In genomic region chr11:36511062-36511461, GRCh38 we compare ENCODE assay signal across 8 cellular contexts. TPM values are rescaled to one million over a fixed set of nuclear protein-coding genes. Genes with fewer than 3 reads are reported as not detected.
DNase-seq lines count a peak whose midpoint lies in the region; ATAC-seq and TF ChIP-seq lines count a peak whose summit lies in the region.
"Not testable (repeated sequence)": the region's sequence is repeated elsewhere in the genome, so short reads cannot be mapped to it uniquely, and the experiment has no call there.

No MANE protein-coding gene starts in this region.

- not testable (repeated sequence) for TF ChIP-seq RAD21 in neural cell (conservative IDR thresholded peaks at IDR 0.05)

- H3K4me1 Mint-ChIP-seq in IgD-negative memory B cell (peaks cover 17 to 23% (median 22%) of the 10 kb centered on the region in 3 donors), WTC11 (peaks cover 11% of the 10 kb centered on the region)
- peaks cover 20% of the 10 kb centered on the region for H3K4me1 Mint-ChIP-seq in activated naive CD8-positive, alpha-beta T cell (ENCODE audit: low read depth)
- H3K4me1 Mint-ChIP-seq in effector memory CD8-positive, alpha-beta T cell (ENCODE audit: low read depth in 2 of 2) = peaks cover 16 to 22% of the 10 kb centered on the region in 2 donors
- H3K4me1 Mint-ChIP-seq in stimulated activated naive CD8-positive, alpha-beta T cell treated with anti-CD3 and anti-CD28 coated beads, Interleukin-15, Interleukin-2, amounts not matched to agents 100 ng/mL and 50 ng/mL, for 24 hours (ENCODE audit: low read depth) = peaks cover 21% of the 10 kb centered on the region

- not testable (repeated sequence) for H3K27me3 Mint-ChIP-seq in IgD-negative memory B cell; activated naive CD8-positive, alpha-beta T cell
- peaks cover 48% of the 10 kb centered on the region for H3K27me3 Mint-ChIP-seq in WTC11 (ENCODE audit: low read depth)
- H3K27me3 Mint-ChIP-seq in effector memory CD8-positive, alpha-beta T cell = peaks cover 17% of the 10 kb centered on the region in 2 donors
- H3K27me3 Mint-ChIP-seq in stimulated activated naive CD8-positive, alpha-beta T cell treated with anti-CD3 and anti-CD28 coated beads, Interleukin-15, Interleukin-2, amounts not matched to agents 100 ng/mL and 50 ng/mL, for 24 hours = peaks cover 16% of the 10 kb centered on the region

- H3K9me3 Mint-ChIP-seq in IgD-negative memory B cell; activated naive CD8-positive, alpha-beta T cell (ENCODE audit: low read depth); effector memory CD8-positive, alpha-beta T cell; stimulated activated naive CD8-positive, alpha-beta T cell treated with anti-CD3 and anti-CD28 coated beads, Interleukin-15, Interleukin-2, amounts not matched to agents 100 ng/mL and 50 ng/mL, for 24 hours: not testable (repeated sequence)
- H3K9me3 Mint-ChIP-seq in WTC11 = peaks cover 38% of the 10 kb centered on the region

- H3K79me2 ChIP-seq in neural cell (replicated peaks; ENCODE audit: insufficient read depth, low read length) = peaks cover 13% of the 10 kb centered on the region

- POLR2A ChIA-PET in WTC11 (lab: Charles Lee) = not testable (repeated sequence)

- not testable (repeated sequence) for TF ChIP-seq CTCF in WTC11 (IDR thresholded peaks at IDR 0.05); neural cell (IDR thresholded peaks at IDR 0.05; ENCODE audit: poor library complexity, severe bottlenecking)

- ATAC-seq in WTC11; effector memory CD8-positive, alpha-beta T cell (replicated peaks): not testable (repeated sequence)

- H3F3A ChIP-seq in neural cell (ENCODE audit: insufficient read depth, low read length, poor library complexity, severe bottlenecking) = not testable (repeated sequence)

- peak overlapping the region; percentile 76 for H3K4me2 ChIP-seq in BLaER1
- H3K4me2 ChIP-seq in neural cell (ENCODE audit: low read length) = not testable (repeated sequence)

- H3K9me2 ChIP-seq in neural cell (ENCODE audit: insufficient read depth, low read length) = not testable (repeated sequence)

- H4K20me1 ChIP-seq in BLaER1 = peaks cover 28% of the 10 kb centered on the region
- not testable (repeated sequence) for H4K20me1 ChIP-seq in neural cell (ENCODE audit: insufficient read depth)

- H3K36me3 ChIP-seq in BLaER1; iPS-20b (ENCODE audit: insufficient read depth, low read depth, low read length); neural cell (ENCODE audit: insufficient read depth, low read length): not testable (repeated sequence)

- peak overlapping the region; percentile 76 to 93 (median 83) for H3K27ac Mint-ChIP-seq in IgD-negative memory B cell
- not testable (repeated sequence) for H3K27ac Mint-ChIP-seq in WTC11; activated naive CD8-positive, alpha-beta T cell; stimulated activated naive CD8-positive, alpha-beta T cell treated with anti-CD3 and anti-CD28 coated beads, Interleukin-15, Interleukin-2, amounts not matched to agents 100 ng/mL and 50 ng/mL, for 24 hours
- peak overlapping the region; percentile 93 to 98 for H3K27ac Mint-ChIP-seq in effector memory CD8-positive, alpha-beta T cell

- CTCF ChIA-PET in WTC11 (lab: Charles Lee) = interaction anchor here (0.7 to 1.4 kb wide), 6 partner anchors 10 to 219 kb away, joined by 3 to 7 read pairs (median 4); no protein-coding TSS in a partner anchor

- TF ChIP-seq EP300 in neural cell (conservative IDR thresholded peaks at IDR 0.05; ENCODE audit: poor library complexity, severe bottlenecking) = not testable (repeated sequence)

- peaks cover 39% of the 10 kb centered on the region for H3K4me1 ChIP-seq in BLaER1
- not testable (repeated sequence) for H3K4me1 ChIP-seq in iPS-20b (ENCODE audit: insufficient read depth, low read length)

- DNase-seq in WTC11 (ENCODE audit: low spot score); effector memory CD8-positive, alpha-beta T cell: not testable (repeated sequence)

- not testable (repeated sequence) for H3K36me3 Mint-ChIP-seq in IgD-negative memory B cell; activated naive CD8-positive, alpha-beta T cell; stimulated activated naive CD8-positive, alpha-beta T cell treated with anti-CD3 and anti-CD28 coated beads, Interleukin-15, Interleukin-2, amounts not matched to agents 100 ng/mL and 50 ng/mL, for 24 hours (ENCODE audit: low read depth)
- peaks cover 11% of the 10 kb centered on the region; the same call in 1 of the 2 replicates for H3K36me3 Mint-ChIP-seq in WTC11
- peaks cover 12% of the 10 kb centered on the region for H3K36me3 Mint-ChIP-seq in effector memory CD8-positive, alpha-beta T cell (ENCODE audit: insufficient read depth)

- H3K4me3 Mint-ChIP-seq in IgD-negative memory B cell (peak overlapping the region in 3 of 4 donors; percentile 93 to 99 (median 99)), WTC11 (peak overlapping the region; percentile 96)
- H3K4me3 Mint-ChIP-seq in activated naive CD8-positive, alpha-beta T cell = peak overlapping the region; percentile 98
- H3K4me3 Mint-ChIP-seq in effector memory CD8-positive, alpha-beta T cell = peak overlapping the region; percentile 90 to 100
- H3K4me3 Mint-ChIP-seq in stimulated activated naive CD8-positive, alpha-beta T cell treated with anti-CD3 and anti-CD28 coated beads, Interleukin-15, Interleukin-2, amounts not matched to agents 100 ng/mL and 50 ng/mL, for 24 hours = peak overlapping the region; percentile 97

- H3K9ac ChIP-seq in BLaER1; iPS-20b (ENCODE audit: low read depth, low read length); neural cell (ENCODE audit: low read length): not testable (repeated sequence)

- H2AFZ ChIP-seq in neural cell (ENCODE audit: low read depth, low read length) = not testable (repeated sequence)

- H3K4me3 ChIP-seq in BLaER1 = 0 out of 2 replicates have a peak overlapping the region, but pooled peaks have one; percentile 98
- peak overlapping the region; percentile 87; the same call in 1 of the 2 replicates for H3K4me3 ChIP-seq in iPS-20b (ENCODE audit: low read length)
- peak overlapping the region; percentile 99 for H3K4me3 ChIP-seq in neural cell (ENCODE audit: low read length)

- not testable (repeated sequence) for H3K27ac ChIP-seq in BLaER1; iPS-20b (ENCODE audit: low read length); neural cell (ENCODE audit: low read length)

- not testable (repeated sequence) for H3K27me3 ChIP-seq in BLaER1; neural cell (ENCODE audit: insufficient read depth, low read depth, low read length)
- H3K27me3 ChIP-seq in iPS-20b (ENCODE audit: insufficient read depth, low read length) = peaks cover 15% of the 10 kb centered on the region; the same call in 1 of the 2 replicates

- H3K9me3 ChIP-seq in BLaER1 = peaks cover 15% of the 10 kb centered on the region
- not testable (repeated sequence) for H3K9me3 ChIP-seq in iPS-20b (ENCODE audit: insufficient read depth, low read depth, low read length); neural cell (ENCODE audit: low read length)

RNA-seq across cellular contexts. Expression of gene TRAF6, which starts 1.0 kb away (rescaled TPM):
- polyA plus RNA-seq in IgD-negative memory B cell (12.2 TPM), neural cell (7.5 and 9.0 TPM in 2 replicates)
- total RNA-seq in WTC11 (2021) = 5.2 to 6.6 TPM (median 5.9 TPM) in 3 replicates
- polyA minus RNA-seq in neural cell = 20.0 and 24.0 TPM in 2 replicates

RNA-seq across cellular contexts. Expression of gene RAG1, which starts 56.7 kb away (rescaled TPM):
- 0.06 TPM for polyA plus RNA-seq in IgD-negative memory B cell
- 0.55 to 0.90 TPM (median 0.82 TPM) in 3 replicates for total RNA-seq in WTC11 (2021)
- 0.12 and 0.16 TPM in 2 replicates for polyA plus RNA-seq in neural cell
- polyA minus RNA-seq in neural cell = 0.35 TPM in 1 of 2 replicates, not detected in the other
